ENCODE assay signal across 8 cellular contexts in the genomic region with DNA sequence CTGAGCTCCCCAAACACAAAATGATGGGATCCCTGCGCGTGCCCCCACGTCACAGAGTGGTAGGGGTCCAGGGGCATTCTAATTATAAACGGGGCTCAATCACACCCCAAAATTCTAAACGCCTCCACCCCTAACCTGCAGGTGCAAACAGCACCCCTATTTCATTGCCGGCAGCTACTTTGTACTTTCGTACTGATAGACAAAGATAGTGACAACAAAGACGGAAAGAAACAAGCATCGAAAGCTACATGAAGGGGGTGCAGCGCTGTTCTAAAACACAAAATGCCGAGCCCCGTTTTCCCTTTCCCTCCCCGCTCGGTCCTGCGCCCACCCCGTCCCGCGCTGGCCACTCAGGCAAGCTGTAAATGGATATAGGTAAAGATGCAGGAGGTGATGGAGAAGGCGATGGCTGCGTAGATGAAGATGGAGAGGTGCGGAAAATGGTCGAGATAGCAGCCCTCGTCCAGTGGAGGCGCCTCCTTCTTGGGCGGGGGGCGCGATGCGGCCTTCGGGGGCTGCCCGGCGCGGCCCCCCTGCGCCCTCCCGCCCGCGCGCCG. TPM values are rescaled to one million over a fixed set of nuclear protein-coding genes. Genes with fewer than 3 reads are reported as not detected.
DNase-seq lines count a peak whose midpoint lies in the region; ATAC-seq, FAIRE-seq and TF ChIP-seq lines count a peak whose summit lies in the region.

No MANE protein-coding gene starts in this region.

- TF ChIP-seq RAD21 in neural cell (conservative IDR thresholded peaks at IDR 0.05) = no peak

- H4K20me1 ChIP-seq in DOHH2 (ENCODE audit: control insufficient read depth, insufficient read depth, low read depth, low read length) (no peaks in the 10 kb centered on the region), neural cell (ENCODE audit: insufficient read depth) (no peaks in the 10 kb centered on the region)

- no peak for ATAC-seq in GM18873 (IDR thresholded peaks at IDR 0.05; ENCODE audit: low FRiP score, unreplicated experiment)

- DNase-seq in NCI-H748 treated with DMSO at 0.1 percent for 48 hours (lab: John Stamatoyannopoulos, UW) (peak; percentile 74), activated gamma-delta T cell treated with Interleukin-2 at 50 U/mL for 16 hours (no peak), ACHN (no peak), kidney (no peak)

- H3K4me2 ChIP-seq in DOHH2 (ENCODE audit: low read length) (peak overlapping the region; percentile 64), neural cell (ENCODE audit: low read length) (peak overlapping the region; percentile 74)

- intact Hi-C loops in kidney (cut with DNase I) = no loop called here

- no peak for FAIRE-seq in kidney (lab: Jason Lieb, UNC)

- peaks cover 34% of the 10 kb centered on the region for H3K27me3 ChIP-seq in DOHH2 (ENCODE audit: control insufficient read depth, low read length)
- H3K27me3 ChIP-seq in endocrine pancreas (ENCODE audit: control insufficient read depth, insufficient read depth, low read length) = no peaks in the 10 kb centered on the region
- H3K27me3 ChIP-seq in neural cell (ENCODE audit: insufficient read depth, low read depth, low read length) = no peaks in the 10 kb centered on the region

- no peaks in the 10 kb centered on the region for H3K9me3 ChIP-seq in DOHH2 (ENCODE audit: control insufficient read depth, insufficient read depth, low read length)
- H3K9me3 ChIP-seq in endocrine pancreas (ENCODE audit: control insufficient read depth, low read length) = no peaks in the 10 kb centered on the region
- H3K9me3 ChIP-seq in neural cell (ENCODE audit: low read length) = no peaks in the 10 kb centered on the region
- H3K9me3 ChIP-seq in kidney (ENCODE audit: control insufficient read depth in 1 of 2, low read length in 2 of 2) = no peaks in the 10 kb centered on the region

- H3K4me1 ChIP-seq in DOHH2 (ENCODE audit: control insufficient read depth, low read length) (peaks cover 12% of the 10 kb centered on the region), endocrine pancreas (ENCODE audit: control insufficient read depth, insufficient read depth, low read length) (peaks cover 3% of the 10 kb centered on the region), kidney (ENCODE audit: control insufficient read depth in 1 of 2, insufficient read depth in 1 of 2, low read depth in 1 of 2, low read length in 2 of 2) (no peaks in the 10 kb centered on the region)

- H3K79me2 ChIP-seq in DOHH2 (ENCODE audit: control insufficient read depth, low read length) = no peaks in the 10 kb centered on the region
- H3K79me2 ChIP-seq in neural cell (replicated peaks; ENCODE audit: insufficient read depth, low read length) = peaks cover 18% of the 10 kb centered on the region

- peak overlapping the region; percentile 79 for H3K9ac ChIP-seq in endocrine pancreas (ENCODE audit: control insufficient read depth, insufficient read depth, low read length)
- H3K9ac ChIP-seq in neural cell (ENCODE audit: low read length) = peak overlapping the region; percentile 93
- peak overlapping the region in 1 of 2 donors; percentile 67 for H3K9ac ChIP-seq in kidney (ENCODE audit: low read length in 2 of 2)

- H2AFZ ChIP-seq in neural cell (ENCODE audit: low read depth, low read length) = peak overlapping the region; percentile 22

- no peak overlapping the region for H3K27ac ChIP-seq in DOHH2 (ENCODE audit: low read depth, low read length)
- H3K27ac ChIP-seq in neural cell (ENCODE audit: low read length) = peak overlapping the region; percentile 96
- no peak overlapping the region for H3K27ac ChIP-seq in kidney (ENCODE audit: low read depth in 2 of 2, low read length in 2 of 2)

- peak overlapping the region; percentile 61 for H3K4me3 ChIP-seq in DOHH2 (ENCODE audit: low read length)
- H3K4me3 ChIP-seq in endocrine pancreas (ENCODE audit: control insufficient read depth, insufficient read depth, low read length) = peak overlapping the region; percentile 57
- peak overlapping the region; percentile 97 for H3K4me3 ChIP-seq in neural cell (ENCODE audit: low read length)
- H3K4me3 ChIP-seq in kidney (ENCODE audit: low read length in 2 of 2) = peak overlapping the region in 1 of 2 donors; percentile 55

- H3F3A ChIP-seq in DOHH2 (ENCODE audit: control insufficient read depth, insufficient read depth) = no peaks in the 10 kb centered on the region
- H3F3A ChIP-seq in neural cell (ENCODE audit: insufficient read depth, low read length, poor library complexity, severe bottlenecking) = no peaks in the 10 kb centered on the region

- no peak for TF ChIP-seq EP300 in neural cell (conservative IDR thresholded peaks at IDR 0.05; ENCODE audit: poor library complexity, severe bottlenecking)

- in situ Hi-C loops in ACHN (cut with HindIII; ENCODE audit: low pct_ligation_motif_present, low pct_unique_long_range_greater_than_20kb, low sequenced_read_pairs) = no loop called here

- TF ChIP-seq CTCF in DOHH2 (IDR thresholded peaks at IDR 0.05; ENCODE audit: low read depth, low read length, poor library complexity, severe bottlenecking) (no peak), neural cell (IDR thresholded peaks at IDR 0.05; ENCODE audit: poor library complexity, severe bottlenecking) (no peak), kidney (IDR thresholded peaks at IDR 0.05; ENCODE audit: borderline replicate concordance, extremely low read depth, insufficient read depth) (no peak)

- H3K9me2 ChIP-seq in DOHH2 (replicated peaks; ENCODE audit: control insufficient read depth, low read length) = no peaks in the 10 kb centered on the region
- no peaks in the 10 kb centered on the region for H3K9me2 ChIP-seq in neural cell (ENCODE audit: insufficient read depth, low read length)

- no peaks in the 10 kb centered on the region for H3K36me3 ChIP-seq in DOHH2 (ENCODE audit: control insufficient read depth, low read length)
- H3K36me3 ChIP-seq in endocrine pancreas (ENCODE audit: control insufficient read depth, insufficient read depth, low read length) = no peaks in the 10 kb centered on the region
- H3K36me3 ChIP-seq in neural cell (ENCODE audit: insufficient read depth, low read length) = no peaks in the 10 kb centered on the region
- H3K36me3 ChIP-seq in kidney (ENCODE audit: control insufficient read depth in 1 of 2, insufficient read depth in 2 of 2, low read length in 2 of 2) = no peaks in the 10 kb centered on the region

TF ChIP-seq in neural cell, 6 proteins besides CTCF, POLR2A, EP300 and RAD21:
- no peak for TF ChIP-seq EZH2 (IDR thresholded peaks at IDR 0.05; ENCODE audit: borderline replicate concordance, insufficient read depth, low read length, poor library complexity, severe bottlenecking)
- no peak for TF ChIP-seq MXI1 (conservative IDR thresholded peaks at IDR 0.05; ENCODE audit: poor library complexity, severe bottlenecking)
- TF ChIP-seq SMC3 (conservative IDR thresholded peaks at IDR 0.05; ENCODE audit: poor library complexity) = no peak
- no peak for TF ChIP-seq TAF1 (IDR thresholded peaks at IDR 0.05; ENCODE audit: low read depth)

RNA-seq across cellular contexts. Expression of gene MIS12, which starts 14.0 kb away (rescaled TPM):
- 41.4 and 47.5 TPM in 2 replicates for polyA plus RNA-seq in neural cell
- polyA minus RNA-seq in neural cell = 34.4 and 37.7 TPM in 2 replicates
- 17.4 TPM for total RNA-seq in kidney
- polyA plus RNA-seq in kidney (ENCODE audit: insufficient read depth, low read depth, low replicate concordance) = 9.6 TPM

RNA-seq across cellular contexts. Expression of gene DERL2, which starts 14.3 kb away (rescaled TPM):
- 54.9 and 64.4 TPM in 2 replicates for polyA plus RNA-seq in neural cell
- polyA minus RNA-seq in neural cell = 72.1 and 73.3 TPM in 2 replicates
- 71.5 TPM for total RNA-seq in kidney
- polyA plus RNA-seq in kidney (ENCODE audit: insufficient read depth, low read depth, low replicate concordance) = 96.0 TPM

RNA-seq across cellular contexts. Expression of gene DHX33, which starts 31.5 kb away (rescaled TPM):
- polyA plus RNA-seq in neural cell (12.4 and 14.2 TPM in 2 replicates), kidney (ENCODE audit: insufficient read depth, low read depth, low replicate concordance) (3.1 TPM)
- 21.4 and 24.3 TPM in 2 replicates for polyA minus RNA-seq in neural cell
- total RNA-seq in kidney = 13.2 TPM
